Comparison of ENCODE assay signal across 1 cellular context in the genomic region with DNA sequence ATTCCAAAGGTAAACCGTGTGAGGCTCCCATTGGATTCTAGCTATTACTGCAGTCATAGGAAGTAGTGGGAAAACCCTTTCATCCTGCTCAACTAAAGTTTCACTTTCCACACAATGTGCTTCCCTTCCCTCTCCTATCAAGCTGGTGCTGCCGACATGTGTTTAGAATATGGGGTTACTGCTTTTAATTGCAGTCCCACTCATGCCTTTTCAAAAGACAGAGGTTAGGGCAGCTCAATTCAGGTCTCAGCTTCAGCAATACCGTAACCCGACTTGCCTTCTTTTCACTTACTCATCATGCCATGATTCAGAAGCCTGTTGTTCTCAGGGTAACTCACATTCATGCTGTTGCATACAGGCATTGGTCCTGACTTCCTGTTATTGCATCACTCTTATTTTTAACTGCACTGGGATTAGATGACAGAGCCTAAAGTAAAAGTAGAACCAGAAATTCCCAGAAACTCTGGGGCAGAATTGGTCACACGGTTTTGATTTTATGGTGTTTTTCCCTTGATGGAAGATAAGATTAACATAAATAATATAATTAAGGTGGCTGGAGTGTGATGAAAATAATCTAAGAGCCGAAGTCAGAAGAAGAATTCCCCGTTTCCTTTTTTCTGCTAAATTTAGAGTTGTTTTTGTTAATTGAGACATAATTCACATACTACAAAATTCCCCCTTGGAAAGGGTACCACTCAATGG.
TF ChIP-seq lines count a peak whose summit lies in the region.

No MANE protein-coding gene starts in this region.

TF ChIP-seq in GM12878, 131 proteins besides CTCF, POLR2A, EP300 and RAD21:
- no peak for TF ChIP-seq BMI1 (IDR thresholded peaks at IDR 0.05; ENCODE audit: borderline replicate concordance)
- TF ChIP-seq, protein P1, sequence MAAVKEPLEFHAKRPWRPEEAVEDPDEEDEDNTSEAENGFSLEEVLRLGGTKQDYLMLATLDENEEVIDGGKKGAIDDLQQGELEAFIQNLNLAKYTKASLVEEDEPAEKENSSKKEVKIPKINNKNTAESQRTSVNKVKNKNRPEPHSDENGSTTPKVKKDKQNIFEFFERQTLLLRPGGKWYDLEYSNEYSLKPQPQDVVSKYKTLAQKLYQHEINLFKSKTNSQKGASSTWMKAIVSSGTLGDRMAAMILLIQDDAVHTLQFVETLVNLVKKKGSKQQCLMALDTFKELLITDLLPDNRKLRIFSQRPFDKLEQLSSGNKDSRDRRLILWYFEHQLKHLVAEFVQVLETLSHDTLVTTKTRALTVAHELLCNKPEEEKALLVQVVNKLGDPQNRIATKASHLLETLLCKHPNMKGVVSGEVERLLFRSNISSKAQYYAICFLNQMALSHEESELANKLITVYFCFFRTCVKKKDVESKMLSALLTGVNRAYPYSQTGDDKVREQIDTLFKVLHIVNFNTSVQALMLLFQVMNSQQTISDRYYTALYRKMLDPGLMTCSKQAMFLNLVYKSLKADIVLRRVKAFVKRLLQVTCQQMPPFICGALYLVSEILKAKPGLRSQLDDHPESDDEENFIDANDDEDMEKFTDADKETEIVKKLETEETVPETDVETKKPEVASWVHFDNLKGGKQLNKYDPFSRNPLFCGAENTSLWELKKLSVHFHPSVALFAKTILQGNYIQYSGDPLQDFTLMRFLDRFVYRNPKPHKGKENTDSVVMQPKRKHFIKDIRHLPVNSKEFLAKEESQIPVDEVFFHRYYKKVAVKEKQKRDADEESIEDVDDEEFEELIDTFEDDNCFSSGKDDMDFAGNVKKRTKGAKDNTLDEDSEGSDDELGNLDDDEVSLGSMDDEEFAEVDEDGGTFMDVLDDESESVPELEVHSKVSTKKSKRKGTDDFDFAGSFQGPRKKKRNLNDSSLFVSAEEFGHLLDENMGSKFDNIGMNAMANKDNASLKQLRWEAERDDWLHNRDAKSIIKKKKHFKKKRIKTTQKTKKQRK (IDR thresholded peaks at IDR 0.05; ENCODE audit: low read depth, low read length): no peak
- TF ChIP-seq JUND (IDR thresholded peaks at IDR 0.05; ENCODE audit: low read depth, low read length): no peak
- TF ChIP-seq BRCA1 (IDR thresholded peaks at IDR 0.05; ENCODE audit: low read depth, low read length): no peak
- no peak for TF ChIP-seq RFX5 (IDR thresholded peaks at IDR 0.05; ENCODE audit: low read depth, low read length)
- TF ChIP-seq ZBED1 (IDR thresholded peaks at IDR 0.05; ENCODE audit: borderline replicate concordance): no peak
- TF ChIP-seq NRF1 (conservative IDR thresholded peaks at IDR 0.05; ENCODE audit: low read depth, low read length): no peak
- TF ChIP-seq, protein P2, sequence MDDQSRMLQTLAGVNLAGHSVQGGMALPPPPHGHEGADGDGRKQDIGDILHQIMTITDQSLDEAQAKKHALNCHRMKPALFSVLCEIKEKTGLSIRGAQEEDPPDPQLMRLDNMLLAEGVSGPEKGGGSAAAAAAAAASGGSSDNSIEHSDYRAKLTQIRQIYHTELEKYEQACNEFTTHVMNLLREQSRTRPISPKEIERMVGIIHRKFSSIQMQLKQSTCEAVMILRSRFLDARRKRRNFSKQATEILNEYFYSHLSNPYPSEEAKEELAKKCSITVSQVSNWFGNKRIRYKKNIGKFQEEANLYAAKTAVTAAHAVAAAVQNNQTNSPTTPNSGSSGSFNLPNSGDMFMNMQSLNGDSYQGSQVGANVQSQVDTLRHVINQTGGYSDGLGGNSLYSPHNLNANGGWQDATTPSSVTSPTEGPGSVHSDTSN (IDR thresholded peaks at IDR 0.05; ENCODE audit: insufficient replicate concordance, low read depth, low read length): no peak
- TF ChIP-seq, protein P3, sequence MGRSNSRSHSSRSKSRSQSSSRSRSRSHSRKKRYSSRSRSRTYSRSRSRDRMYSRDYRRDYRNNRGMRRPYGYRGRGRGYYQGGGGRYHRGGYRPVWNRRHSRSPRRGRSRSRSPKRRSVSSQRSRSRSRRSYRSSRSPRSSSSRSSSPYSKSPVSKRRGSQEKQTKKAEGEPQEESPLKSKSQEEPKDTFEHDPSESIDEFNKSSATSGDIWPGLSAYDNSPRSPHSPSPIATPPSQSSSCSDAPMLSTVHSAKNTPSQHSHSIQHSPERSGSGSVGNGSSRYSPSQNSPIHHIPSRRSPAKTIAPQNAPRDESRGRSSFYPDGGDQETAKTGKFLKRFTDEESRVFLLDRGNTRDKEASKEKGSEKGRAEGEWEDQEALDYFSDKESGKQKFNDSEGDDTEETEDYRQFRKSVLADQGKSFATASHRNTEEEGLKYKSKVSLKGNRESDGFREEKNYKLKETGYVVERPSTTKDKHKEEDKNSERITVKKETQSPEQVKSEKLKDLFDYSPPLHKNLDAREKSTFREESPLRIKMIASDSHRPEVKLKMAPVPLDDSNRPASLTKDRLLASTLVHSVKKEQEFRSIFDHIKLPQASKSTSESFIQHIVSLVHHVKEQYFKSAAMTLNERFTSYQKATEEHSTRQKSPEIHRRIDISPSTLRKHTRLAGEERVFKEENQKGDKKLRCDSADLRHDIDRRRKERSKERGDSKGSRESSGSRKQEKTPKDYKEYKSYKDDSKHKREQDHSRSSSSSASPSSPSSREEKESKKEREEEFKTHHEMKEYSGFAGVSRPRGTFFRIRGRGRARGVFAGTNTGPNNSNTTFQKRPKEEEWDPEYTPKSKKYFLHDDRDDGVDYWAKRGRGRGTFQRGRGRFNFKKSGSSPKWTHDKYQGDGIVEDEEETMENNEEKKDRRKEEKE (IDR thresholded peaks at IDR 0.05): no peak
- TF ChIP-seq IKZF2 (IDR thresholded peaks at IDR 0.05): no peak
- TF ChIP-seq PAX8 (IDR thresholded peaks at IDR 0.05): no peak
- no peak for TF ChIP-seq RAD51 (IDR thresholded peaks at IDR 0.05)
- no peak for TF ChIP-seq ZNF384 (IDR thresholded peaks at IDR 0.05; ENCODE audit: borderline replicate concordance, low read depth, low read length)
- no peak for TF ChIP-seq NFIC (IDR thresholded peaks at IDR 0.05; ENCODE audit: low read depth, low read length)
